Comparison of ENCODE assay signal across 16 cellular contexts in genomic region chr7:36653011-36653670, GRCh38.
DNase-seq lines count a peak whose midpoint lies in the region; FAIRE-seq and TF ChIP-seq lines count a peak whose summit lies in the region.
"Had no signal": no experiment of that assay in that cellular context is flagged by ENCODE, and none has a peak within 500 bp of the region (broad histone marks: within the 10 kb centered on the region; RNA-seq: fewer than 3 reads in every experiment).

No MANE protein-coding gene starts in this region.

- H4K5ac ChIP-seq in H1 (ENCODE audit: insufficient read length, low read depth, low read length): peak overlapping the region; percentile 22

- no peak for TF ChIP-seq EP300 in H1 (IDR thresholded peaks at IDR 0.05; ENCODE audit: borderline replicate concordance in 1 of 2, low read depth in 2 of 2, low read length in 2 of 2)

- WGBS in H1 (ENCODE audit: extremely low coverage in 1 of 2, insufficient coverage in 1 of 2, insufficient read length in 1 of 2, insufficient replicate concordance in 2 of 2, low coverage in 1 of 2, low lambda C conversion rate in 2 of 2, missing lambda C conversion rate in 1 of 2), 2 experiments: 75% methylated on average over 3 of the region's 3 CpGs; no CpG with 5 or more reads in 1 of the 2 experiments

- H3K79me1 ChIP-seq in H1 (ENCODE audit: low read depth, low read length): no peaks in the 10 kb centered on the region

- POLR2A ChIA-PET in H1 (lab: Charles Lee; ENCODE audit: partially characterized antibody): no interaction called here

- peak overlapping the region; percentile 39 for H3K27ac Mint-ChIP-seq in nephron progenitor cell
- H3K27ac Mint-ChIP-seq: activated T-helper 2 cell treated with anti-CD3 and anti-CD28 coated beads, Interferon-gamma antibody, Interleukin-2, Interleukin-4, amounts not matched to agents 10 μg/mL and 5 μg/mL and 100 μg/mL, durations not matched to agents 14 hours and 24 hours and 36 hours had no signal

- TF ChIP-seq POLR2A in H1 (IDR thresholded peaks at IDR 0.05; ENCODE audit: control extremely low read depth in 1 of 2, low read depth in 2 of 2, low read length in 2 of 2): no peak

- no peaks in the 10 kb centered on the region for H3K27me3 ChIP-seq in H1 (replicated peaks in 1 of 4; ENCODE audit: control insufficient read depth in 3 of 4, extremely low read depth in 1 of 4, insufficient read depth in 3 of 4, low read length in 3 of 4)
- H3K27me3 ChIP-seq: dorsolateral prefrontal cortex, spleen, uterus had no signal

- H2BK12ac ChIP-seq in H1 (ENCODE audit: low read depth, low read length): peak overlapping the region; percentile 68; the same call in 1 of the 2 replicates

- H2BK15ac ChIP-seq in H1 (ENCODE audit: low read length): no peak overlapping the region

- CTCF ChIA-PET in H1 (lab: Charles Lee; ENCODE audit: partially characterized antibody): interaction anchor here (0.7 to 1.7 kb wide), 4 partner anchors 11 to 314 kb away, joined by 3 to 8 read pairs (median 4); no protein-coding TSS in a partner anchor

- in situ Hi-C loops in GM13976 (cut with MboI; ENCODE audit: low sequenced_read_pairs, unreplicated experiment): loop anchor here (25.0 kb wide), 1 partner anchor 534 kb away; no protein-coding TSS in a partner anchor

- no peak for FAIRE-seq in H1 (lab: Jason Lieb, UNC)

- TF ChIP-seq RAD21 in H1 (IDR thresholded peaks at IDR 0.05 in 1 of 2, conservative IDR thresholded peaks at IDR 0.05 in 1 of 2; ENCODE audit: low read depth in 2 of 2, low read length in 2 of 2): no peak

- peak overlapping the region; percentile 65; the same call in 1 of the 2 replicates for H3K18ac ChIP-seq in H1 (ENCODE audit: extremely low read depth, low read length)

- no peaks in the 10 kb centered on the region for H3K9me3 Mint-ChIP-seq in nephron progenitor cell
- H3K9me3 Mint-ChIP-seq: activated T-helper 2 cell treated with anti-CD3 and anti-CD28 coated beads, Interferon-gamma antibody, Interleukin-2, Interleukin-4, amounts not matched to agents 10 μg/mL and 5 μg/mL and 100 μg/mL, durations not matched to agents 14 hours and 24 hours and 36 hours had no signal

- no peak overlapping the region for H3K56ac ChIP-seq in H1 (replicated peaks; ENCODE audit: insufficient read length, low read depth, low read length)

- H2BK20ac ChIP-seq in H1 (ENCODE audit: low read length): peak overlapping the region; percentile 66; the same call in 1 of the 2 replicates

- peak overlapping the region; percentile 60; the same call in 1 of the 2 replicates for H2BK5ac ChIP-seq in H1 (ENCODE audit: low read depth, low read length)

- no peaks in the 10 kb centered on the region for H3K23me2 ChIP-seq in H1 (ENCODE audit: low read depth, low read length)

- no peak overlapping the region; a peak in 1 of 8 replicates for H3K4me3 ChIP-seq in H1 (ENCODE audit: extremely low read depth in 1 of 4, insufficient read depth in 2 of 4, low read depth in 3 of 4, low read length in 4 of 4)
- H3K4me3 ChIP-seq: dorsolateral prefrontal cortex, HAP-1, spleen, uterus had no signal

- H3K4me2 ChIP-seq in H1 (ENCODE audit: insufficient read depth in 1 of 2, low read depth in 2 of 2, low read length in 2 of 2): peak overlapping the region; percentile 52 to 71
- H3K4me2 ChIP-seq: SK-N-SH had no signal

- peaks cover 59% of the 10 kb centered on the region for H3K4me1 Mint-ChIP-seq in nephron progenitor cell

- DNase-seq in EL (peak; percentile 20), NCI-H146 (lab: John Stamatoyannopoulos, UW) (peak; percentile 25), H1 (ENCODE audit: low read depth in 1 of 2, low spot score in 2 of 2) (no peak), nephron progenitor cell (no peak), DMS79 treated with DMSO at 0.1 percent for 48 hours (lab: John Stamatoyannopoulos, UW) (no peak), GM13976 (ENCODE audit: low spot score) (no peak)
- no peak for DNase-seq in activated CD8-positive, alpha-beta memory T cell treated with anti-CD3 and anti-CD28 coated beads, Interleukin-2, amount 50 U/mL, for 48 hours
- no peak for DNase-seq in activated effector memory CD4-positive, alpha-beta T cell treated with anti-CD3 and anti-CD28 coated beads, Interleukin-2, amount 50 U/mL, for 16 hours
- DNase-seq: dorsolateral prefrontal cortex, KBM-7, NCI-H510A, SK-N-SH, spleen, uterus had no signal

- no peaks in the 10 kb centered on the region for H3K9me3 ChIP-seq in H1 (ENCODE audit: insufficient read depth in 2 of 2, low read depth in 1 of 2, low read length in 1 of 2)
- H3K9me3 ChIP-seq: HAP-1, SK-N-SH, spleen, uterus had no signal

- H3K9ac ChIP-seq in H1 (replicated peaks in 1 of 4; ENCODE audit: extremely low read depth in 1 of 4, low read depth in 3 of 4, low read length in 3 of 4): no peak overlapping the region
- H3K9ac ChIP-seq: SK-N-SH had no signal

- H3K14ac ChIP-seq in H1 (ENCODE audit: insufficient read length): no peak overlapping the region

- 0 out of 2 replicates have a peak overlapping the region, but pooled peaks have one; percentile 43 for H2AFZ ChIP-seq in H1 (ENCODE audit: low read length)

- H3K4ac ChIP-seq in H1 (replicated peaks; ENCODE audit: insufficient read length, low read depth, low read length): no peak overlapping the region

- no peaks in the 10 kb centered on the region for H4K20me1 ChIP-seq in H1 (replicated peaks in 1 of 2; ENCODE audit: control insufficient read depth in 1 of 2, insufficient read depth in 2 of 2, low read length in 2 of 2)

- no peak overlapping the region; the same call in 1 of the 2 replicates for H3K27ac ChIP-seq in H1 (ENCODE audit: low read depth, low read length)
- H3K27ac ChIP-seq: dorsolateral prefrontal cortex, uterus had no signal

- TF ChIP-seq CTCF in H1 (IDR thresholded peaks at IDR 0.05; ENCODE audit: control extremely low read depth in 1 of 3, insufficient read depth in 1 of 3, low read depth in 1 of 3, low read length in 3 of 3): no peak
- no peak for TF ChIP-seq CTCF in nephron progenitor cell (IDR thresholded peaks at IDR 0.05)
- no peak for TF ChIP-seq CTCF in GM13976 (IDR thresholded peaks at IDR 0.05; ENCODE audit: borderline replicate concordance, control extremely low read depth, extremely low read depth, insufficient read depth, missing control alignments)

- H3K4me3 Mint-ChIP-seq in nephron progenitor cell: no peak overlapping the region

- H4K91ac ChIP-seq in H1 (replicated peaks; ENCODE audit: insufficient read length, low read length): peak overlapping the region; percentile 65

- no peaks in the 10 kb centered on the region for H3K36me3 Mint-ChIP-seq in nephron progenitor cell (ENCODE audit: low read depth)

- no peak overlapping the region for H2AK5ac ChIP-seq in H1 (ENCODE audit: low read depth, low read length)

- no peaks in the 10 kb centered on the region for H3K79me2 ChIP-seq in H1 (ENCODE audit: control insufficient read depth in 1 of 2, insufficient read depth in 2 of 2, low read length in 2 of 2)

- no peaks in the 10 kb centered on the region for H3K36me3 ChIP-seq in H1 (ENCODE audit: control insufficient read depth in 2 of 4, insufficient read depth in 4 of 4, low read length in 3 of 4)
- H3K36me3 ChIP-seq: HAP-1, uterus had no signal

- peaks cover 8% of the 10 kb centered on the region for H3K27me3 Mint-ChIP-seq in nephron progenitor cell (ENCODE audit: low read depth, poor library complexity)

- H2BK120ac ChIP-seq in H1 (replicated peaks; ENCODE audit: low read depth, low read length): no peak overlapping the region

- H3K23ac ChIP-seq in H1 (ENCODE audit: insufficient read length): no peak overlapping the region

- no peak overlapping the region for H4K8ac ChIP-seq in H1 (ENCODE audit: extremely low read depth, insufficient read depth, low read length)

- peaks cover 3 to 23% (median 17%) of the 10 kb centered on the region in 4 experiments for H3K4me1 ChIP-seq in H1 (replicated peaks in 1 of 4; ENCODE audit: control insufficient read depth in 3 of 4, insufficient read depth in 4 of 4, low read length in 3 of 4)
- H3K4me1 ChIP-seq: uterus had no signal

TF ChIP-seq in H1, 55 proteins besides CTCF, POLR2A, EP300 and RAD21:
- no peak for TF ChIP-seq JUN (IDR thresholded peaks at IDR 0.05; ENCODE audit: low read depth, low read length)
- TF ChIP-seq EGR1 (IDR thresholded peaks at IDR 0.05; ENCODE audit: borderline replicate concordance, low read depth, low read length): no peak
- TF ChIP-seq FOSL1 (IDR thresholded peaks at IDR 0.05; ENCODE audit: insufficient read depth, low read depth, low read length): no peak
- no peak for TF ChIP-seq RBBP5 (IDR thresholded peaks at IDR 0.05; ENCODE audit: borderline replicate concordance, low read depth, low read length)
- TF ChIP-seq RFX5 (IDR thresholded peaks at IDR 0.05; ENCODE audit: borderline replicate concordance, low read depth, low read length): no peak
- no peak for TF ChIP-seq TBP (IDR thresholded peaks at IDR 0.05; ENCODE audit: low read depth, low read length)
- TF ChIP-seq E2F6 (IDR thresholded peaks at IDR 0.05): no peak
- TF ChIP-seq, protein P1, sequence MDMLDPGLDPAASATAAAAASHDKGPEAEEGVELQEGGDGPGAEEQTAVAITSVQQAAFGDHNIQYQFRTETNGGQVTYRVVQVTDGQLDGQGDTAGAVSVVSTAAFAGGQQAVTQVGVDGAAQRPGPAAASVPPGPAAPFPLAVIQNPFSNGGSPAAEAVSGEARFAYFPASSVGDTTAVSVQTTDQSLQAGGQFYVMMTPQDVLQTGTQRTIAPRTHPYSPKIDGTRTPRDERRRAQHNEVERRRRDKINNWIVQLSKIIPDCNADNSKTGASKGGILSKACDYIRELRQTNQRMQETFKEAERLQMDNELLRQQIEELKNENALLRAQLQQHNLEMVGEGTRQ (IDR thresholded peaks at IDR 0.05; ENCODE audit: low read length): no peak

Comparison
In these comparisons a context has a peak if more than half of its experiments do, and no peak if none do; other contexts are left out.
1. DNase-seq: peak in EL (single experiment) and NCI-H146 (single experiment); none in H1 (0 of 2), nephron progenitor cell (single experiment), activated CD8-positive, alpha-beta memory T cell treated with anti-CD3 and anti-CD28 coated beads, Interleukin-2, amount 50 U/mL, for 48 hours (single experiment), DMS79 treated with DMSO at 0.1 percent for 48 hours (single experiment), GM13976 (single experiment) and activated effector memory CD4-positive, alpha-beta T cell treated with anti-CD3 and anti-CD28 coated beads, Interleukin-2, amount 50 U/mL, for 16 hours (single experiment).